ENCODE assay signal across 12 cellular contexts in genomic region chr18:35526476-35527120, GRCh38. TPM values are rescaled to one million over a fixed set of nuclear protein-coding genes. Genes with fewer than 3 reads are reported as not detected.
DNase-seq lines count a peak whose midpoint lies in the region; ATAC-seq and TF ChIP-seq lines count a peak whose summit lies in the region.
"Had no signal": no experiment of that assay in that cellular context is flagged by ENCODE, and none has a peak within 500 bp of the region (broad histone marks: within the 10 kb centered on the region; RNA-seq: fewer than 3 reads in every experiment).

No MANE protein-coding gene starts in this region.

- no peaks in the 10 kb centered on the region for H3K36me3 ChIP-seq in psoas muscle (ENCODE audit: insufficient read depth in 1 of 2, low read depth in 1 of 2)
- H3K36me3 ChIP-seq in ascending aorta: no peaks in the 10 kb centered on the region
- H3K36me3 ChIP-seq: SJSA1 had no signal

- no peak for TF ChIP-seq EP300 in Ishikawa (IDR thresholded peaks at IDR 0.05; ENCODE audit: borderline replicate concordance)

- peak overlapping the region; percentile 52 for H3K4me3 ChIP-seq in psoas muscle
- peak overlapping the region in 1 of 2 donors; percentile 21 for H3K4me3 ChIP-seq in ascending aorta
- H3K4me3 ChIP-seq: SJSA1 had no signal

- TF ChIP-seq RAD21 in Ishikawa (IDR thresholded peaks at IDR 0.05; ENCODE audit: low read depth): no peak

- ATAC-seq in foreskin keratinocyte: peak; percentile 82
- peak; percentile 40 to 75 (median 54) for ATAC-seq in psoas muscle

- 6 to 15% (median 9%) methylated on average over 5 of the region's 5 CpGs for WGBS in psoas muscle, 3 donors

- no peak overlapping the region for H3K27ac ChIP-seq in foreskin keratinocyte
- H3K27ac ChIP-seq in psoas muscle: peak overlapping the region; percentile 51
- no peak overlapping the region for H3K27ac ChIP-seq in ascending aorta
- H3K27ac ChIP-seq: SJSA1 had no signal

- H3K9me3 ChIP-seq in psoas muscle (peaks cover 8% of the 10 kb centered on the region), ascending aorta (peaks cover 0 to 6% of the 10 kb centered on the region in 2 donors)
- H3K9me3 ChIP-seq: SJSA1 had no signal

- DNase-seq in SIG-M5 treated with dmso at 0.1 percent for 504 hours (lab: John Stamatoyannopoulos, UW; ENCODE audit: unreplicated experiment) (peak; percentile 45), foreskin keratinocyte (peak; percentile 23 to 54), psoas muscle (no peak), OCI-M2 (lab: John Stamatoyannopoulos, UW; ENCODE audit: unreplicated experiment) (no peak), ascending aorta (ENCODE audit: low spot score in 2 of 2) (no peak), HCEC 1CT (no peak)
- no peak for DNase-seq in stimulated activated CD4-positive, alpha-beta T cell treated with anti-CD3 and anti-CD28 coated beads, Interleukin-2, amount 100 ng/mL, for 48 hours
- DNase-seq: activated T-cell treated with anti-CD3 and anti-CD28 coated beads, Interleukin-2, amount 50 U/mL, for 24 hours; effector memory CD4-positive, alpha-beta T cell; midbrain had no signal

- H3K27me3 ChIP-seq in foreskin keratinocyte (no peaks in the 10 kb centered on the region), psoas muscle (ENCODE audit: insufficient read depth in 3 of 3, low read length in 2 of 3) (no peaks in the 10 kb centered on the region), ascending aorta (no peaks in the 10 kb centered on the region)
- H3K27me3 ChIP-seq: SJSA1 had no signal

- intact Hi-C loops in psoas muscle (cut with DNase I): no loop called here
- intact Hi-C loops in ascending aorta (cut with DNase I): no loop called here

- H3K4me1 ChIP-seq in foreskin keratinocyte: no peaks in the 10 kb centered on the region
- peaks cover 39% of the 10 kb centered on the region for H3K4me1 ChIP-seq in psoas muscle
- peaks cover 0 to 8% of the 10 kb centered on the region in 2 donors for H3K4me1 ChIP-seq in ascending aorta
- H3K4me1 ChIP-seq: SJSA1 had no signal

- TF ChIP-seq CTCF in foreskin keratinocyte (conservative IDR thresholded peaks at IDR 0.05) (no peak), psoas muscle (IDR thresholded peaks at IDR 0.05) (no peak), ascending aorta (IDR thresholded peaks at IDR 0.05) (no peak)

TF ChIP-seq in Ishikawa, 13 proteins besides CTCF, POLR2A, EP300 and RAD21:
- peak; percentile 86 for TF ChIP-seq CEBPB (IDR thresholded peaks at IDR 0.05)
- 0 out of 2 replicates have a peak, but pooled peaks have one; percentile 17 for TF ChIP-seq NFIC (IDR thresholded peaks at IDR 0.05)
- TF ChIP-seq YY1 (IDR thresholded peaks at IDR 0.05; ENCODE audit: low read depth): no peak

RNA-seq across cellular contexts. Expression of gene INO80C, which starts 28.8 kb away (rescaled TPM):
- 56.3 and 62.6 TPM in 2 replicates for total RNA-seq in foreskin keratinocyte
- polyA plus RNA-seq in foreskin keratinocyte: 91.1 and 95.7 TPM in 2 replicates
- total RNA-seq in psoas muscle: 10 to 100 TPM; 14.4 to 21.1 (median 18.3) TPM
- 10 to 100 TPM; 22.5 to 26.7 (median 22.6) TPM for polyA plus RNA-seq in psoas muscle
- 11.2 TPM for total RNA-seq in ascending aorta

RNA-seq across cellular contexts. Expression of gene GALNT1, which starts 54.9 kb away (rescaled TPM):
- total RNA-seq in foreskin keratinocyte: 60.0 and 60.7 TPM in 2 replicates
- 18.9 and 23.7 TPM in 2 replicates for polyA plus RNA-seq in foreskin keratinocyte
- total RNA-seq in psoas muscle: 10 to 100 TPM; 29.5 to 58.7 (median 52.6) TPM
- 10 to 100 TPM; 23.7 to 70.3 (median 32.5) TPM for polyA plus RNA-seq in psoas muscle
- 37.5 TPM for total RNA-seq in ascending aorta

Comparison
In these comparisons a context has a peak if more than half of its experiments do, and no peak if none do; other contexts are left out.
1. DNase-seq: peak in SIG-M5 treated with dmso at 0.1 percent for 504 hours (single experiment) and foreskin keratinocyte (2 of 2); none in psoas muscle (0 of 2), OCI-M2 (single experiment), ascending aorta (0 of 2), stimulated activated CD4-positive, alpha-beta T cell treated with anti-CD3 and anti-CD28 coated beads, Interleukin-2, amount 100 ng/mL, for 48 hours (0 of 2) and HCEC 1CT (single experiment).